In the genomic region with DNA sequence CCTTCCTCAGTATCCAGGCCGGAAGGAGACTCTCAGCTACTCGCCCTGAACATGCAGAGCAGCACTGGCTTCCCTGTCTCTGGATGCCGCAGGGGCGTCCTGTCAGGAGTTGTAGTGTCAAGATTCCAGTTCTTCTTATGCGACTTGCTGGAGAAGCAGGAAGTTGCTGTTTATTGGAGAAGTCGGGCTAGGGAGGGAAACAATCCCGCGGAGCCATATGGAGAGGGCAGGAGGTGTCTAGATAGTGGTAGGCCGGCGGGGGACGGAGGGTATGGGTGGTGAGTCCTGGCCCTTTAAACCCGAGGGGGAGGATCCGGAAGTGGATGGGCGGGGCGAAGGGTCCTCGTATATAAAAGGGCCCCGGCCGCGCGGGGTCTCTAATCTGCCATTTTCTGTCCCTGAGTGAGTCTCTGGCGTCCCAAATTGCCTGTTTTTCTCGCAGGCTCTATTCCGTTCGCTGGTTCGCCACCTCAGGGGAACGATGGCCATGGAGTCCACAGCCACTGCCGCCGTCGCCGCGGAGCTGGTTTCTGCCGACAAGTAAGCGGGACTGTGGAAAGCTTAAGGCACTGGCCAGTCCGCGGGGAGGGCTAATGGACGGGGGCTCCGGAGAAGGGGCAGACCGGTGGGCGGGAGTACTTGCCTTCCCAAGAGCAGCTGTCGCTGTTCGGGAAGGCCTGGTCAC, we compare ENCODE assay signal across 8 cellular contexts. TPM values are rescaled to one million over a fixed set of nuclear protein-coding genes. Genes with fewer than 3 reads are reported as not detected.
DNase-seq lines count a peak whose midpoint lies in the region; ATAC-seq lines count a peak whose summit lies in the region.

A gene with protein sequence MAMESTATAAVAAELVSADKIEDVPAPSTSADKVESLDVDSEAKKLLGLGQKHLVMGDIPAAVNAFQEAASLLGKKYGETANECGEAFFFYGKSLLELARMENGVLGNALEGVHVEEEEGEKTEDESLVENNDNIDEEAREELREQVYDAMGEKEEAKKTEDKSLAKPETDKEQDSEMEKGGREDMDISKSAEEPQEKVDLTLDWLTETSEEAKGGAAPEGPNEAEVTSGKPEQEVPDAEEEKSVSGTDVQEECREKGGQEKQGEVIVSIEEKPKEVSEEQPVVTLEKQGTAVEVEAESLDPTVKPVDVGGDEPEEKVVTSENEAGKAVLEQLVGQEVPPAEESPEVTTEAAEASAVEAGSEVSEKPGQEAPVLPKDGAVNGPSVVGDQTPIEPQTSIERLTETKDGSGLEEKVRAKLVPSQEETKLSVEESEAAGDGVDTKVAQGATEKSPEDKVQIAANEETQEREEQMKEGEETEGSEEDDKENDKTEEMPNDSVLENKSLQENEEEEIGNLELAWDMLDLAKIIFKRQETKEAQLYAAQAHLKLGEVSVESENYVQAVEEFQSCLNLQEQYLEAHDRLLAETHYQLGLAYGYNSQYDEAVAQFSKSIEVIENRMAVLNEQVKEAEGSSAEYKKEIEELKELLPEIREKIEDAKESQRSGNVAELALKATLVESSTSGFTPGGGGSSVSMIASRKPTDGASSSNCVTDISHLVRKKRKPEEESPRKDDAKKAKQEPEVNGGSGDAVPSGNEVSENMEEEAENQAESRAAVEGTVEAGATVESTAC (plus strand): TSS at position 376 of the 685 bp plus-strand sequence. CDS start 106 bp downstream, at position 482.

- H3K27ac ChIP-seq in HUES6 (ENCODE audit: low read depth, low read length), result peak within 1 kb of the TSS; percentile 98

- H3K36me3 ChIP-seq in HUES6 (ENCODE audit: control insufficient read depth, insufficient read depth, low read length) (peaks cover 27% of the 10 kb centered on the region), NT2/D1 (ENCODE audit: insufficient read depth, insufficient read length, low read length) (peaks cover 37% of the 10 kb centered on the region)

- ATAC-seq in GM21423 (IDR thresholded peaks at IDR 0.05; ENCODE audit: unreplicated experiment), result peak; percentile 53

- DNase-seq in DMS 273 (lab: John Stamatoyannopoulos, UW; ENCODE audit: unreplicated experiment) (peak; percentile 94), NT2/D1 (ENCODE audit: low read depth, low spot score) (peak; percentile 78), midbrain (lab: John Stamatoyannopoulos, UW) (peak; percentile 91)
- peak; percentile 80 for DNase-seq in activated CD8-positive, alpha-beta memory T cell treated with anti-CD3 and anti-CD28 coated beads, Interleukin-2, amount 50 U/mL, for 24 hours (ENCODE audit: extremely low read depth)
- DNase-seq in stimulated activated CD8-positive, alpha-beta memory T cell treated with anti-CD3 and anti-CD28 coated beads, Interleukin-15, amount 100 ng/mL, for 48 hours (ENCODE audit: low read depth in 2 of 2), result peak; percentile 78 to 83

- H3K4me3 ChIP-seq in HUES6 (ENCODE audit: low read depth, low read length) (peak within 1 kb of the TSS; percentile 96), NT2/D1 (ENCODE audit: insufficient read length, low read depth) (peak within 1 kb of the TSS; percentile 99)

- H3K9me3 ChIP-seq in HUES6 (ENCODE audit: control insufficient read depth, insufficient read depth, low read depth, low read length), result no peaks in the 10 kb centered on the region
- H3K9me3 ChIP-seq in NT2/D1 (ENCODE audit: insufficient read depth, low read length), result peaks cover 6% of the 10 kb centered on the region; the same call in 1 of the 2 replicates

- in situ Hi-C loops in endometrial microvascular endothelial cells (cut with HindIII; ENCODE audit: inconsistent ontology term, low pct_unique_long_range_greater_than_20kb, low sequenced_read_pairs), result no loop called here

- H3K27me3 ChIP-seq in HUES6 (ENCODE audit: control insufficient read depth, insufficient read depth, low read length) (no peaks in the 10 kb centered on the region), NT2/D1 (ENCODE audit: insufficient read depth, insufficient read length) (no peaks in the 10 kb centered on the region)

- H3K4me1 ChIP-seq in HUES6 (ENCODE audit: control insufficient read depth, insufficient read depth, low read length) (peaks cover 8% of the 10 kb centered on the region; the same call in 1 of the 2 replicates), NT2/D1 (ENCODE audit: insufficient read depth, insufficient read length) (no peaks in the 10 kb centered on the region)

- H3K9ac ChIP-seq in HUES6 (ENCODE audit: low read length), result peak within 1 kb of the TSS; percentile 94
- peak within 1 kb of the TSS; percentile 100 for H3K9ac ChIP-seq in NT2/D1 (ENCODE audit: insufficient read length, low read depth)

RNA-seq across cellular contexts. Expression of the gene that starts here (rescaled TPM):
- total RNA-seq in endometrial microvascular endothelial cells (ENCODE audit: inconsistent ontology term), result 105 TPM

Comparison
In these comparisons a context has a peak if more than half of its experiments do, and no peak if none do; other contexts are left out.
1. Peak in every context shown above with its lines: DNase-seq, ATAC-seq, H3K4me3 ChIP-seq and H3K27ac ChIP-seq.